Comparison of ENCODE assay signal across 1 cellular context in the genomic region with DNA sequence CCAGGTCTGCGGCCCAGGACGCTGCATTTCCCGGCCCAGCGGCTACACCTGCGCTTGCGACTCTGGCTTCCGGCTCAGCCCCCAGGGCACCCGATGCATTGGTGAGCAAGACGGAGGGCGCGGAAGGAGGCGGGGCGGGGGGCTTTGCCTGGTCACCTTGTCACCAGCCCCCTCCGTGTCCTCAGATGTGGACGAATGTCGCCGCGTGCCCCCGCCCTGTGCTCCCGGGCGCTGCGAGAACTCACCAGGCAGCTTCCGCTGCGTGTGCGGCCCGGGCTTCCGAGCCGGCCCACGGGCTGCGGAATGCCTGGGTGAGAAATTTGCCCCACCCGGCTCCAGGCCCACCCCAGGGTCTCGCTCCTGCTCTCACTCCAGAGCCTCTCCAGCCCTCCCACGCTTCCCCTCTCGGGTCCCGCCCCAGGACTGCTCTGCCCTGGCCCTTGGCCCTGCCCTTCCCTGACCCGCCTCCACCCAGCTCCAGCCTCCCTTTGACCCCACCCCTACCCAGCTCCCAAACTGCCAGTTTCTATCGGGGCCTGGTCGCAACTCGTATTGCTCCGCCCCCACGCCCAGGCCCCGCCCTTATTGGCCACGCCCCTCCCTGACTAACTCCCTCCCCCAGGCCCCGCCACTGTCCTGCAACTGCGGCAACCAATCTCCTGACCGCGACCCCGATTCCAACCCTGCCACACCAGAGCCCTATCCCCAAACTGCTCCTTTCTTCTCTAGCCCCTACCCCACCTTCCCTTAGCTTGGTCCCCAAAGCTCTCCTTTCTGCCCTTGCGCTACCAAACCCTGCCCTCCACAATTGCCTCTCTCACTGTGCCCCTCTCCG.
TF ChIP-seq lines count a peak whose summit lies in the region.

No MANE protein-coding gene starts in this region.

TF ChIP-seq in K562, 482 proteins besides CTCF, POLR2A, EP300 and RAD21 (continued from another document and continues in another):
- TF ChIP-seq, protein P1, sequence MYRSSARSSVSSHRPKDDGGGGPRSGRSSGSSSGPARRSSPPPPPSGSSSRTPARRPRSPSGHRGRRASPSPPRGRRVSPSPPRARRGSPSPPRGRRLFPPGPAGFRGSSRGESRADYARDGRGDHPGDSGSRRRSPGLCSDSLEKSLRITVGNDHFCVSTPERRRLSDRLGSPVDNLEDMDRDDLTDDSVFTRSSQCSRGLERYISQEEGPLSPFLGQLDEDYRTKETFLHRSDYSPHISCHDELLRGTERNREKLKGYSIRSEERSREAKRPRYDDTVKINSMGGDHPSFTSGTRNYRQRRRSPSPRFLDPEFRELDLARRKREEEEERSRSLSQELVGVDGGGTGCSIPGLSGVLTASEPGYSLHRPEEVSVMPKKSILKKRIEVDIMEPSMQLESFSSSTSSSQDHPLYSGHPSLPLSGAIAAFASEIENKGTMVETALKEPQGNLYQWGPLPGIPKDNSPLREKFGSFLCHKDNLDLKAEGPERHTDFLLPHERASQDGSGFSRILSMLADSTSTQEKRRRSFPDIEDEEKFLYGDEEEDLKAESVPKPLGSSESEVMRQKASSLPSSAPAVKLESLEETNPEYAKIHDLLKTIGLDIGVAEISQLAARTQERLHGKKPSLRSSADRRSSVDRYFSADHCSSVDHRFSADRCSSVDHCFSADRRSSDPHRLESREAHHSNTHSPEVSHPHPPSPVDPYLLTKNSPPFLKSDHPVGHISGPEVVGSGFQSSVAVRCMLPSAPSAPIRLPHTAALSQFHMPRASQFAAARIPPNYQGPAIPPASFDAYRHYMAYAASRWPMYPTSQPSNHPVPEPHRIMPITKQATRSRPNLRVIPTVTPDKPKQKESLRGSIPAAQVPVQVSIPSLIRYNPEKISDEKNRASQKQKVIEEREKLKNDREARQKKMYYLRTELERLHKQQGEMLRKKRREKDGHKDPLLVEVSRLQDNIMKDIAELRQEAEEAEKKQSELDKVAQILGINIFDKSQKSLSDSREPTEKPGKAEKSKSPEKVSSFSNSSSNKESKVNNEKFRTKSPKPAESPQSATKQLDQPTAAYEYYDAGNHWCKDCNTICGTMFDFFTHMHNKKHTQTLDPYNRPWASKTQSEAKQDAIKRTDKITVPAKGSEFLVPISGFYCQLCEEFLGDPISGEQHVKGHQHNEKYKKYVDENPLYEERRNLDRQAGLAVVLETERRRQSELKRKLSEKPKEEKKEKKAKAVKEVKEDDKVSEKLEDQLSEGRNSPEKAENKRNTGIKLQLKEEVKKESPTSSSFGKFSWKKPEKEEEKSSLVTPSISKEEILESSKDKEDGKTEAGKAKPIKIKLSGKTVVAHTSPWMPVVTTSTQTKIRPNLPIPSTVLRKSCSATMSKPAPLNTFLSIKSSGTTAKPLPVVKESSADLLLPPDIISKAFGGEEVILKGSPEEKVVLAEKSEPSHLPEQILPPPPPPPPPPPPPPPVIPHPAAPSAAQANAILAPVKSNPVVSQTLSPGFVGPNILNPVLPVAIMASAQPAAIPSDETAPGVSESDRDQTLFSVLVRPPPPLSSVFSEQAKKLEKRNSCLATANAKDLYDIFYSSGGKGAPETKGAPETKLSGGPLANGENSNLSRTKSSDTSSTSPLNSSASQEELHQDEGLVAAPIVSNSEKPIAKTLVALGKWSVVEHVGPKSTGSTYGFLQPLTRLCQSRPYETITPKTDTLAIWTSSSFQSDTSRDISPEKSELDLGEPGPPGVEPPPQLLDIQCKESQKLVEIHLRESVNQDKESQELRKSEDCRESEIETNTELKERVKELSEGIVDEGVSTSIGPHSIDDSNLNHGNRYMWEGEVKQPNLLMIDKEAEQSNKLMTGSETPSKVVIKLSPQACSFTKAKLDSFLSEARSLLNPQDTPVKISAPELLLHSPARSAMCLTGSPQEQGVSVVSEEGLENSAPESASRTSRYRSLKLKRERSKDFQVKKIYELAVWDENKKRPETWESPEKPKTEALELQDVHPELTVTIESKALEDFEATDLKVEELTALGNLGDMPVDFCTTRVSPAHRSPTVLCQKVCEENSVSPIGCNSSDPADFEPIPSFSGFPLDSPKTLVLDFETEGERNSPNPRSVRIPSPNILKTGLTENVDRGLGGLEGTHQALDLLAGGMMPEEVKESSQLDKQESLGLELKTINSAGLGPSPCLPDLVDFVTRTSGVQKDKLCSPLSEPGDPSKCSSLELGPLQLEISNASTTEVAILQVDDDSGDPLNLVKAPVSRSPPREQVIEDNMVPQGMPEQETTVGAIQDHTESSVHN (IDR thresholded peaks at IDR 0.05; ENCODE audit: borderline replicate concordance in 1 of 2, low read depth in 1 of 2), result no peak
- TF ChIP-seq, protein P2, sequence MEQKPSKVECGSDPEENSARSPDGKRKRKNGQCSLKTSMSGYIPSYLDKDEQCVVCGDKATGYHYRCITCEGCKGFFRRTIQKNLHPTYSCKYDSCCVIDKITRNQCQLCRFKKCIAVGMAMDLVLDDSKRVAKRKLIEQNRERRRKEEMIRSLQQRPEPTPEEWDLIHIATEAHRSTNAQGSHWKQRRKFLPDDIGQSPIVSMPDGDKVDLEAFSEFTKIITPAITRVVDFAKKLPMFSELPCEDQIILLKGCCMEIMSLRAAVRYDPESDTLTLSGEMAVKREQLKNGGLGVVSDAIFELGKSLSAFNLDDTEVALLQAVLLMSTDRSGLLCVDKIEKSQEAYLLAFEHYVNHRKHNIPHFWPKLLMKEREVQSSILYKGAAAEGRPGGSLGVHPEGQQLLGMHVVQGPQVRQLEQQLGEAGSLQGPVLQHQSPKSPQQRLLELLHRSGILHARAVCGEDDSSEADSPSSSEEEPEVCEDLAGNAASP (IDR thresholded peaks at IDR 0.05), result no peak
- no peak for TF ChIP-seq PHF20 (IDR thresholded peaks at IDR 0.05; ENCODE audit: partially characterized antibody)
- TF ChIP-seq DACH1 (IDR thresholded peaks at IDR 0.05; ENCODE audit: partially characterized antibody), result no peak
- TF ChIP-seq, protein P3, sequence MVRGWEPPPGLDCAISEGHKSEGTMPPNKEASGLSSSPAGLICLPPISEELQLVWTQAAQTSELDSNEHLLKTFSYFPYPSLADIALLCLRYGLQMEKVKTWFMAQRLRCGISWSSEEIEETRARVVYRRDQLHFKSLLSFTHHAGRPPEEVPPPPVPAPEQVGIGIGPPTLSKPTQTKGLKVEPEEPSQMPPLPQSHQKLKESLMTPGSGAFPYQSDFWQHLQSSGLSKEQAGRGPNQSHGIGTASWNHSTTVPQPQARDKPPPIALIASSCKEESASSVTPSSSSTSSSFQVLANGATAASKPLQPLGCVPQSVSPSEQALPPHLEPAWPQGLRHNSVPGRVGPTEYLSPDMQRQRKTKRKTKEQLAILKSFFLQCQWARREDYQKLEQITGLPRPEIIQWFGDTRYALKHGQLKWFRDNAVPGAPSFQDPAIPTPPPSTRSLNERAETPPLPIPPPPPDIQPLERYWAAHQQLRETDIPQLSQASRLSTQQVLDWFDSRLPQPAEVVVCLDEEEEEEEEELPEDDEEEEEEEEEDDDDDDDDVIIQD (CRISPR knock-in tag; IDR thresholded peaks at IDR 0.05), result no peak
- TF ChIP-seq TRIM28 (IDR thresholded peaks at IDR 0.05), result no peak
- TF ChIP-seq MIER1 (IDR thresholded peaks at IDR 0.05; ENCODE audit: low read depth), result no peak
- TF ChIP-seq ZNF23 (CRISPR knock-in tag; IDR thresholded peaks at IDR 0.05), result no peak
- TF ChIP-seq YY1 (IDR thresholded peaks at IDR 0.05; ENCODE audit: borderline replicate concordance in 1 of 3, control insufficient read depth in 1 of 3, extremely low read depth in 1 of 3, insufficient read depth in 3 of 3, insufficient read length in 1 of 3, insufficient replicate concordance in 2 of 3, low read depth in 1 of 3, low read length in 2 of 3), result peak in 1 of 3 experiments; percentile 23
- TF ChIP-seq JUN (IDR thresholded peaks at IDR 0.05; ENCODE audit: borderline replicate concordance, low read depth, low read length), result no peak
- TF ChIP-seq JUN (CRISPR knock-in tag; IDR thresholded peaks at IDR 0.05; ENCODE audit: borderline replicate concordance), result no peak
- TF ChIP-seq PRPF4 (IDR thresholded peaks at IDR 0.05; ENCODE audit: insufficient read depth, low read depth, low read length, poor library complexity, severe bottlenecking), result no peak
- TF ChIP-seq EP400 (IDR thresholded peaks at IDR 0.05), result no peak
- no peak for TF ChIP-seq KDM2B (CRISPR knock-in tag; IDR thresholded peaks at IDR 0.05)
- TF ChIP-seq MECOM (CRISPR knock-in tag; IDR thresholded peaks at IDR 0.05), result no peak
- TF ChIP-seq, protein P4, sequence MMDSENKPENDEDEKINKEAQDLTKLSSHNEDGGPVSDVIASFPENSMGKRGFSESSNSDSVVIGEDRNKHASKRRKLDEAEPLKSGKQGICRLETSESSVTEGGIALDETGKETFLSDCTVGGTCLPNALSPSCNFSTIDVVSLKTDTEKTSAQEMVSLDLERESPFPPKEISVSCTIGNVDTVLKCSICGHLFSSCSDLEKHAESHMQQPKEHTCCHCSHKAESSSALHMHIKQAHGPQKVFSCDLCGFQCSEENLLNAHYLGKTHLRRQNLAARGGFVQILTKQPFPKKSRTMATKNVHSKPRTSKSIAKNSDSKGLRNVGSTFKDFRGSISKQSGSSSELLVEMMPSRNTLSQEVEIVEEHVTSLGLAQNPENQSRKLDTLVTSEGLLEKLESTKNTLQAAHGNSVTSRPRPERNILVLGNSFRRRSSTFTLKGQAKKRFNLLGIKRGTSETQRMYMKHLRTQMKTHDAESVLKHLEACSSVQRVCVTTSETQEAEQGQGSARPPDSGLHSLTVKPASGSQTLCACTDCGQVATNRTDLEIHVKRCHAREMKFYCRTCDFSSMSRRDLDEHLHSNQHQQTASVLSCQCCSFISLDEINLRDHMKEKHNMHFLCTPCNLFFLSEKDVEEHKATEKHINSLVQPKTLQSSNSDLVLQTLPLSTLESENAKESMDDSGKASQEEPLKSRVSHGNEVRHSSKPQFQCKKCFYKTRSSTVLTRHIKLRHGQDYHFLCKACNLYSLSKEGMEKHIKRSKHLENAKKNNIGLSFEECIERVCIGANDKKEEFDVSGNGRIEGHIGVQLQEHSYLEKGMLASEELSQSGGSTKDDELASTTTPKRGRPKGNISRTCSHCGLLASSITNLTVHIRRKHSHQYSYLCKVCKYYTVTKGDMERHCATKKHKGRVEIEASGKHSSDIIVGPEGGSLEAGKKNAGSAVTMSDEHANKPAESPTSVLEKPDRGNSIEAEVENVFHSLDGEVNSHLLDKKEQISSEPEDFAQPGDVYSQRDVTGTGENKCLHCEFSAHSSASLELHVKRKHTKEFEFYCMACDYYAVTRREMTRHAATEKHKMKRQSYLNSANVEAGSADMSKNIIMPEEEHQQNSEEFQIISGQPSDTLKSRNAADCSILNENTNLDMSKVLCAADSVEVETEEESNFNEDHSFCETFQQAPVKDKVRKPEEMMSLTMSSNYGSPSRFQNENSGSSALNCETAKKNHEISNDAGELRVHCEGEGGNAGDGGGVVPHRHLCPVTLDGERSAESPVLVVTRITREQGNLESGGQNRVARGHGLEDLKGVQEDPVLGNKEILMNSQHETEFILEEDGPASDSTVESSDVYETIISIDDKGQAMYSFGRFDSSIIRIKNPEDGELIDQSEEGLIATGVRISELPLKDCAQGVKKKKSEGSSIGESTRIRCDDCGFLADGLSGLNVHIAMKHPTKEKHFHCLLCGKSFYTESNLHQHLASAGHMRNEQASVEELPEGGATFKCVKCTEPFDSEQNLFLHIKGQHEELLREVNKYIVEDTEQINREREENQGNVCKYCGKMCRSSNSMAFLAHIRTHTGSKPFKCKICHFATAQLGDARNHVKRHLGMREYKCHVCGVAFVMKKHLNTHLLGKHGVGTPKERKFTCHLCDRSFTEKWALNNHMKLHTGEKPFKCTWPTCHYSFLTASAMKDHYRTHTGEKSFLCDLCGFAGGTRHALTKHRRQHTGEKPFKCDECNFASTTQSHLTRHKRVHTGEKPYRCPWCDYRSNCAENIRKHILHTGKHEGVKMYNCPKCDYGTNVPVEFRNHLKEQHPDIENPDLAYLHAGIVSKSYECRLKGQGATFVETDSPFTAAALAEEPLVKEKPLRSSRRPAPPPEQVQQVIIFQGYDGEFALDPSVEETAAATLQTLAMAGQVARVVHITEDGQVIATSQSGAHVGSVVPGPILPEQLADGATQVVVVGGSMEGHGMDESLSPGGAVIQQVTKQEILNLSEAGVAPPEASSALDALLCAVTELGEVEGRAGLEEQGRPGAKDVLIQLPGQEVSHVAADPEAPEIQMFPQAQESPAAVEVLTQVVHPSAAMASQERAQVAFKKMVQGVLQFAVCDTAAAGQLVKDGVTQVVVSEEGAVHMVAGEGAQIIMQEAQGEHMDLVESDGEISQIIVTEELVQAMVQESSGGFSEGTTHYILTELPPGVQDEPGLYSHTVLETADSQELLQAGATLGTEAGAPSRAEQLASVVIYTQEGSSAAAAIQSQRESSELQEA (IDR thresholded peaks at IDR 0.05; ENCODE audit: low read depth), result no peak; the same call in 1 of the 2 replicates
- no peak for TF ChIP-seq GATAD2B (IDR thresholded peaks at IDR 0.05; ENCODE audit: borderline replicate concordance)
- TF ChIP-seq CBFA2T3 (IDR thresholded peaks at IDR 0.05), result no peak
- no peak for TF ChIP-seq SIRT6 (IDR thresholded peaks at IDR 0.05; ENCODE audit: low read depth, low read length)
- TF ChIP-seq, protein P5, sequence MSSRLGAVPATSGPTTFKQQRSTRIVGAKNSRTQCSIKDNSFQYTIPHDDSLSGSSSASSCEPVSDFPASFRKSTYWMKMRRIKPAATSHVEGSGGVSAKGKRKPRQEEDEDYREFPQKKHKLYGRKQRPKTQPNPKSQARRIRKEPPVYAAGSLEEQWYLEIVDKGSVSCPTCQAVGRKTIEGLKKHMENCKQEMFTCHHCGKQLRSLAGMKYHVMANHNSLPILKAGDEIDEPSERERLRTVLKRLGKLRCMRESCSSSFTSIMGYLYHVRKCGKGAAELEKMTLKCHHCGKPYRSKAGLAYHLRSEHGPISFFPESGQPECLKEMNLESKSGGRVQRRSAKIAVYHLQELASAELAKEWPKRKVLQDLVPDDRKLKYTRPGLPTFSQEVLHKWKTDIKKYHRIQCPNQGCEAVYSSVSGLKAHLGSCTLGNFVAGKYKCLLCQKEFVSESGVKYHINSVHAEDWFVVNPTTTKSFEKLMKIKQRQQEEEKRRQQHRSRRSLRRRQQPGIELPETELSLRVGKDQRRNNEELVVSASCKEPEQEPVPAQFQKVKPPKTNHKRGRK (tag; IDR thresholded peaks at IDR 0.05), result no peak
- no peak for TF ChIP-seq ZNF695 (CRISPR knock-in tag; IDR thresholded peaks at IDR 0.05)
- TF ChIP-seq ZNF699 (CRISPR knock-in tag; IDR thresholded peaks at IDR 0.05; ENCODE audit: insufficient replicate concordance), result no peak
- TF ChIP-seq NFE2 (IDR thresholded peaks at IDR 0.05; ENCODE audit: low read depth), result no peak
- no peak for TF ChIP-seq ELF1 (tag; IDR thresholded peaks at IDR 0.05)
- TF ChIP-seq RCOR1 (IDR thresholded peaks at IDR 0.05; ENCODE audit: borderline replicate concordance in 1 of 2, low read depth in 2 of 2, low read length in 2 of 2), result no peak
- no peak for TF ChIP-seq FOXK1 (CRISPR knock-in tag; IDR thresholded peaks at IDR 0.05; ENCODE audit: borderline replicate concordance)
- TF ChIP-seq GATAD2A (IDR thresholded peaks at IDR 0.05), result no peak
